Comparison of ENCODE assay signal across 1 cellular context in genomic region chr5:179613460-179614071, GRCh38.
TF ChIP-seq lines count a peak whose summit lies in the region.

No MANE protein-coding gene starts in this region.

TF ChIP-seq in K562, 482 proteins besides CTCF, POLR2A, EP300 and RAD21 (continued from another document):
- no peak for TF ChIP-seq TRIM24 (IDR thresholded peaks at IDR 0.05)
